30 cellular contexts compared by ENCODE assay signal in the genomic region with DNA sequence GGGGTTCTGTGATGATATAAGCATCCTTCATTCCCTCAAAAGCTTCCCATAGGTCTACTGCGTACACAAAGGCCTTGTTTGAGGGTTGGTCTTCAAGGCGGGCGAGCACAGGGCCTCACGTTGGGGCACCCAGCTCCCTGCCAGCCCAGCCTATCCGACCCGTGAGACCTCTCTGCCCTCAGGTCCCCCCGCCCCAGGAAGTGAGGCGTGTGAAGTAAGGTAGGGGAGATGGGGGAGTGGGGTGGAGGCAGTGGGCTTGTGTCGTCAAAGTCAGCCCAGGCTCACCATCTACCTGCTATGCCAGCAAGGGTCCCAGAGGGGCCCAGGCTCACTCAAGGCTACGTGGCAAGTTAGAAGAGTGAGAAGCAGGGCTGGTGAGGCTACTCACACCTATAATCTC. TPM values are rescaled to one million over a fixed set of nuclear protein-coding genes. Genes with fewer than 3 reads are reported as not detected.
DNase-seq lines count a peak whose midpoint lies in the region; ATAC-seq, FAIRE-seq and TF ChIP-seq lines count a peak whose summit lies in the region.
"Had no signal": no experiment of that assay in that cellular context is flagged by ENCODE, and none has a peak within 500 bp of the region (broad histone marks: within the 10 kb centered on the region; RNA-seq: fewer than 3 reads in every experiment).

No MANE protein-coding gene starts in this region.

- H3K4me3 Mint-ChIP-seq in activated naive CD8-positive, alpha-beta T cell treated with anti-CD3 and anti-CD28 coated beads for 36 hours, result no peak overlapping the region
- H3K4me3 Mint-ChIP-seq: CD14-positive monocyte; CD4-positive, alpha-beta memory T cell; CD4-positive, CD25-positive, alpha-beta regulatory T cell; CD8-positive, alpha-beta memory T cell had no signal

- no peaks in the 10 kb centered on the region for H3K79me2 ChIP-seq in osteoblast (ENCODE audit: insufficient read depth, low read length)

- no peak overlapping the region for H3K4me3 ChIP-seq in H7 (ENCODE audit: insufficient read depth, low read depth, low read length)
- no peak overlapping the region for H3K4me3 ChIP-seq in WERI-Rb-1 (ENCODE audit: low read depth, low read length)
- no peak overlapping the region for H3K4me3 ChIP-seq in osteoblast (ENCODE audit: insufficient read depth, low read length)
- H3K4me3 ChIP-seq: BLaER1, GM12878 had no signal

- peak; percentile 93 for FAIRE-seq in urothelium cell line (lab: Jason Lieb, UNC)
- FAIRE-seq: A204.1, GM12878, GM12892, GM18507 had no signal

- H4K20me1 ChIP-seq in osteoblast (ENCODE audit: insufficient read depth, low read length), result no peaks in the 10 kb centered on the region
- H4K20me1 ChIP-seq: BLaER1 had no signal

- ATAC-seq in HG02759 (IDR thresholded peaks at IDR 0.05; ENCODE audit: unreplicated experiment) (no peak), GM19351 (IDR thresholded peaks at IDR 0.05; ENCODE audit: unreplicated experiment) (no peak)
- ATAC-seq: GM12878 had no signal

- no peaks in the 10 kb centered on the region for H3K4me1 Mint-ChIP-seq in activated naive CD8-positive, alpha-beta T cell treated with anti-CD3 and anti-CD28 coated beads for 36 hours
- H3K4me1 Mint-ChIP-seq: CD14-positive monocyte; CD4-positive, CD25-positive, alpha-beta regulatory T cell; CD8-positive, alpha-beta memory T cell had no signal

- TF ChIP-seq CTCF in WERI-Rb-1 (IDR thresholded peaks at IDR 0.05; ENCODE audit: low read depth, low read length) (no peak), osteoblast (IDR thresholded peaks at IDR 0.05; ENCODE audit: extremely low read depth, low read depth, low read length) (no peak)

- H3K36me3 ChIP-seq in H7 (replicated peaks; ENCODE audit: control insufficient read depth, insufficient read depth, low read length) (no peaks in the 10 kb centered on the region), WERI-Rb-1 (no peaks in the 10 kb centered on the region), osteoblast (ENCODE audit: insufficient read depth, low read length) (no peaks in the 10 kb centered on the region)
- H3K36me3 ChIP-seq: BE2C, BLaER1 had no signal

- H3K27ac Mint-ChIP-seq in activated naive CD8-positive, alpha-beta T cell treated with anti-CD3 and anti-CD28 coated beads for 36 hours, result no peak overlapping the region
- H3K27ac Mint-ChIP-seq: CD14-positive monocyte; CD4-positive, alpha-beta memory T cell; CD4-positive, CD25-positive, alpha-beta regulatory T cell; CD8-positive, alpha-beta memory T cell had no signal

- H3K4me1 ChIP-seq in osteoblast (ENCODE audit: insufficient read depth, low read length), result no peaks in the 10 kb centered on the region
- H3K4me1 ChIP-seq: BE2C had no signal

- no peak overlapping the region for H2AFZ ChIP-seq in osteoblast (ENCODE audit: low read length)

- no peak overlapping the region for H3K4me2 ChIP-seq in osteoblast (ENCODE audit: insufficient read depth, low read length)
- H3K4me2 ChIP-seq: BLaER1 had no signal

- no peaks in the 10 kb centered on the region for H3K27me3 ChIP-seq in H7 (ENCODE audit: control insufficient read depth, insufficient read depth, low read length)
- H3K27me3 ChIP-seq in WERI-Rb-1 (ENCODE audit: insufficient read depth, low read depth, severe bottlenecking), result no peaks in the 10 kb centered on the region
- H3K27me3 ChIP-seq in osteoblast (ENCODE audit: insufficient read depth, low read length), result peaks cover 3% of the 10 kb centered on the region
- H3K27me3 ChIP-seq: BE2C, BLaER1 had no signal

- H3K27ac ChIP-seq in WERI-Rb-1, result peak overlapping the region; percentile 31
- H3K27ac ChIP-seq in osteoblast (ENCODE audit: low read depth, low read length), result no peak overlapping the region
- H3K27ac ChIP-seq: BLaER1 had no signal

- DNase-seq in H7 (peak; percentile 38), WERI-Rb-1 (no peak), osteoblast (ENCODE audit: insufficient read length, low spot score, missing footprints) (peak; percentile 56), urothelium cell line (ENCODE audit: low spot score) (no peak)
- DNase-seq in activated naive CD8-positive, alpha-beta T cell treated with anti-CD3 and anti-CD28 coated beads for 36 hours, result no peak
- DNase-seq in activated naive CD4-positive, alpha-beta T cell (lab: John Stamatoyannopoulos, UW), result no peak
- DNase-seq: 8988T; ACHN; BE2C; C1 segment of cervical spinal cord; CD4-positive, alpha-beta memory T cell; CD4-positive, CD25-positive, alpha-beta regulatory T cell; CD8-positive, alpha-beta memory T cell; COR-L47; DMS 273 treated with DMSO at 0.1 percent for 48 hours; DMS153; DMS53; DMS79; DND-41; EL; GDM1 had no signal

- no peaks in the 10 kb centered on the region for H3K9me3 ChIP-seq in WERI-Rb-1 (ENCODE audit: severe bottlenecking)
- H3K9me3 ChIP-seq in osteoblast (ENCODE audit: low read depth, low read length), result no peaks in the 10 kb centered on the region
- H3K9me3 ChIP-seq: BE2C had no signal

- no peaks in the 10 kb centered on the region for H3K27me3 Mint-ChIP-seq in activated naive CD8-positive, alpha-beta T cell treated with anti-CD3 and anti-CD28 coated beads for 36 hours
- H3K27me3 Mint-ChIP-seq: CD4-positive, alpha-beta memory T cell had no signal

- H3K36me3 Mint-ChIP-seq in activated naive CD8-positive, alpha-beta T cell treated with anti-CD3 and anti-CD28 coated beads for 36 hours, result no peaks in the 10 kb centered on the region
- H3K36me3 Mint-ChIP-seq: CD14-positive monocyte; CD4-positive, alpha-beta memory T cell; CD4-positive, CD25-positive, alpha-beta regulatory T cell; CD8-positive, alpha-beta memory T cell had no signal

- peaks cover 4% of the 10 kb centered on the region for H3K9me3 Mint-ChIP-seq in activated naive CD8-positive, alpha-beta T cell treated with anti-CD3 and anti-CD28 coated beads for 36 hours
- H3K9me3 Mint-ChIP-seq: CD8-positive, alpha-beta memory T cell had no signal

RNA-seq across cellular contexts. Expression of a gene that starts 47.6 kb away (rescaled TPM):
- 16.0 and 19.9 TPM in 2 replicates for total RNA-seq in H7 (2014; rRNA removed; shearing (Covaris generic))
- total RNA-seq in osteoblast, result 12.7 and 14.1 TPM in 2 replicates
- under 1 TPM; 0.14 to 0.19 TPM for total RNA-seq in activated naive CD8-positive, alpha-beta T cell treated with anti-CD3 and anti-CD28 coated beads for 36 hours
- total RNA-seq: A673; CD4-positive, CD25-positive, alpha-beta regulatory T cell; GM12878 had no signal

RNA-seq across cellular contexts. Expression of a gene that starts 52.6 kb away (rescaled TPM):
- 45.9 and 49.8 TPM in 2 replicates for total RNA-seq in H7 (2014; rRNA removed; shearing (Covaris generic))
- 32.1 and 38.7 TPM in 2 replicates for total RNA-seq in osteoblast
- total RNA-seq in activated naive CD8-positive, alpha-beta T cell treated with anti-CD3 and anti-CD28 coated beads for 36 hours, result 10 to 100 TPM; 55.1 to 57.0 TPM

Comparison
In these comparisons a context has a peak if more than half of its experiments do, and no peak if none do; other contexts are left out.
1. DNase-seq: peak in H7 (single experiment) and osteoblast (single experiment); none in WERI-Rb-1 (single experiment), urothelium cell line (single experiment), activated naive CD8-positive, alpha-beta T cell treated with anti-CD3 and anti-CD28 coated beads for 36 hours (single experiment) and activated naive CD4-positive, alpha-beta T cell (0 of 4).
2. RNA of a gene that starts 47.6 kb away (total RNA-seq): 16.0 to 19.9 TPM in H7 and 12.7 to 14.1 TPM in osteoblast; 0.14 to 0.19 TPM in activated naive CD8-positive, alpha-beta T cell treated with anti-CD3 and anti-CD28 coated beads for 36 hours; every median in the first group is over 10 times any median in the second.